1 cellular context compared by ENCODE assay signal in the genomic region with DNA sequence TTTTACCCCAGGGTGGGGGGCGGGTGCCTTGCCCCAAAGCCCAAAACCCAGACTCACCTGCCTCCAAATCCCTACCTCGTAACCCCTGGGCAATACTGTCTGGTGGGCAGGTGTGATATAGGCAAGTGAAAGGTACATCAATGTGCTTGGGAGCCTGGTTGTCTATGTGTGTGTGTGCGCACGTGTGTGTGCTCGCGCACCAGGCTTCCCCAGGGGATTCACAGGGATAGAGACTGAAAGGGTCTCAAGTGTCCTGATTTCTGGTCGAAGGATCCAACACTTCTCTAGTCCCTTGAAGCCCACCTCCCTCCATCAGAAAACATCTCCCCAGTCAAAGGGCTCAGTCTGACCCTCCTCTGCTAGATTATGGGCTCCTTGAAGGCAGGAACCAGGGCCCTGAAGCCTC.
TF ChIP-seq lines count a peak whose summit lies in the region.

No MANE protein-coding gene starts in this region.

TF ChIP-seq in HCT116, 20 proteins besides CTCF, POLR2A, EP300 and RAD21:
- TF ChIP-seq EZH2phosphoT487 (IDR thresholded peaks at IDR 0.05; ENCODE audit: borderline replicate concordance) (no peak), TCF7L2 (IDR thresholded peaks at IDR 0.05; ENCODE audit: borderline replicate concordance, extremely low read depth, insufficient read depth, insufficient read length) (no peak), JUND (IDR thresholded peaks at IDR 0.05) (no peak)
- TF ChIP-seq, protein P1, sequence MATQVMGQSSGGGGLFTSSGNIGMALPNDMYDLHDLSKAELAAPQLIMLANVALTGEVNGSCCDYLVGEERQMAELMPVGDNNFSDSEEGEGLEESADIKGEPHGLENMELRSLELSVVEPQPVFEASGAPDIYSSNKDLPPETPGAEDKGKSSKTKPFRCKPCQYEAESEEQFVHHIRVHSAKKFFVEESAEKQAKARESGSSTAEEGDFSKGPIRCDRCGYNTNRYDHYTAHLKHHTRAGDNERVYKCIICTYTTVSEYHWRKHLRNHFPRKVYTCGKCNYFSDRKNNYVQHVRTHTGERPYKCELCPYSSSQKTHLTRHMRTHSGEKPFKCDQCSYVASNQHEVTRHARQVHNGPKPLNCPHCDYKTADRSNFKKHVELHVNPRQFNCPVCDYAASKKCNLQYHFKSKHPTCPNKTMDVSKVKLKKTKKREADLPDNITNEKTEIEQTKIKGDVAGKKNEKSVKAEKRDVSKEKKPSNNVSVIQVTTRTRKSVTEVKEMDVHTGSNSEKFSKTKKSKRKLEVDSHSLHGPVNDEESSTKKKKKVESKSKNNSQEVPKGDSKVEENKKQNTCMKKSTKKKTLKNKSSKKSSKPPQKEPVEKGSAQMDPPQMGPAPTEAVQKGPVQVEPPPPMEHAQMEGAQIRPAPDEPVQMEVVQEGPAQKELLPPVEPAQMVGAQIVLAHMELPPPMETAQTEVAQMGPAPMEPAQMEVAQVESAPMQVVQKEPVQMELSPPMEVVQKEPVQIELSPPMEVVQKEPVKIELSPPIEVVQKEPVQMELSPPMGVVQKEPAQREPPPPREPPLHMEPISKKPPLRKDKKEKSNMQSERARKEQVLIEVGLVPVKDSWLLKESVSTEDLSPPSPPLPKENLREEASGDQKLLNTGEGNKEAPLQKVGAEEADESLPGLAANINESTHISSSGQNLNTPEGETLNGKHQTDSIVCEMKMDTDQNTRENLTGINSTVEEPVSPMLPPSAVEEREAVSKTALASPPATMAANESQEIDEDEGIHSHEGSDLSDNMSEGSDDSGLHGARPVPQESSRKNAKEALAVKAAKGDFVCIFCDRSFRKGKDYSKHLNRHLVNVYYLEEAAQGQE (IDR thresholded peaks at IDR 0.05; ENCODE audit: low read depth): no peak
- TF ChIP-seq, protein P2, sequence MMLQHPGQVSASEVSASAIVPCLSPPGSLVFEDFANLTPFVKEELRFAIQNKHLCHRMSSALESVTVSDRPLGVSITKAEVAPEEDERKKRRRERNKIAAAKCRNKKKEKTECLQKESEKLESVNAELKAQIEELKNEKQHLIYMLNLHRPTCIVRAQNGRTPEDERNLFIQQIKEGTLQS (IDR thresholded peaks at IDR 0.05): no peak
TF ChIP-seq in HCT116: peak in this region for 0.
